In genomic region chr12:6334940-6335450, GRCh38 we compare ENCODE assay signal across 11 cellular contexts. TPM values are rescaled to one million over a fixed set of nuclear protein-coding genes. Genes with fewer than 3 reads are reported as not detected.
DNase-seq lines count a peak whose midpoint lies in the region; ATAC-seq, FAIRE-seq and TF ChIP-seq lines count a peak whose summit lies in the region.
"Had no signal": no experiment of that assay in that cellular context is flagged by ENCODE, and none has a peak within 500 bp of the region (broad histone marks: within the 10 kb centered on the region; RNA-seq: fewer than 3 reads in every experiment).

No MANE protein-coding gene starts in this region.

- TF ChIP-seq CTCF in RWPE2 (IDR thresholded peaks at IDR 0.05; ENCODE audit: poor library complexity, severe bottlenecking) (no peak), fibroblast of the aortic adventitia (IDR thresholded peaks at IDR 0.05; ENCODE audit: insufficient read depth, low read length) (no peak), parathyroid adenoma (IDR thresholded peaks at IDR 0.05) (no peak)

- H3K36me3 Mint-ChIP-seq in stimulated activated naive B cell treated with anti-CD40 and anti-IgM and Interleukin-4, amounts not matched to agents 10 μg/mL and 1 μg/mL and 100 μg/mL, for 72 hours, result peaks cover 0 to 2% of the 10 kb centered on the region in 2 donors

- H3K27me3 Mint-ChIP-seq in stimulated activated naive B cell treated with anti-CD40 and anti-IgM and Interleukin-4, amounts not matched to agents 10 μg/mL and 1 μg/mL and 100 μg/mL, for 72 hours, result peaks cover 47 to 55% of the 10 kb centered on the region in 2 donors
- H3K27me3 Mint-ChIP-seq: activated naive CD8-positive, alpha-beta T cell treated with anti-CD3 and anti-CD28 coated beads for 36 hours had no signal

- peaks cover 59% of the 10 kb centered on the region for H3K79me2 ChIP-seq in parathyroid adenoma

- H3K9me3 ChIP-seq in RWPE2 (ENCODE audit: severe bottlenecking), result no peaks in the 10 kb centered on the region
- no peaks in the 10 kb centered on the region for H3K9me3 ChIP-seq in parathyroid adenoma (ENCODE audit: control insufficient read depth, low read length)

- no peak for FAIRE-seq in frontal cortex (lab: Jason Lieb, UNC)

- H3K4me2 ChIP-seq in parathyroid adenoma (ENCODE audit: low read length), result peak overlapping the region; percentile 72

- H3K27me3 ChIP-seq in RWPE2 (ENCODE audit: insufficient read depth, poor library complexity, severe bottlenecking), result no peaks in the 10 kb centered on the region
- H3K27me3 ChIP-seq in parathyroid adenoma (ENCODE audit: control insufficient read depth, insufficient read depth, low read length), result no peaks in the 10 kb centered on the region

- H3K9me3 Mint-ChIP-seq in stimulated activated naive B cell treated with anti-CD40 and anti-IgM and Interleukin-4, amounts not matched to agents 10 μg/mL and 1 μg/mL and 100 μg/mL, for 72 hours, result no peaks in the 10 kb centered on the region
- H3K9me3 Mint-ChIP-seq: activated naive CD8-positive, alpha-beta T cell treated with anti-CD3 and anti-CD28 coated beads for 36 hours had no signal

- no peak overlapping the region for H3K4me3 ChIP-seq in RWPE2 (ENCODE audit: severe bottlenecking)
- peak overlapping the region; percentile 63 for H3K4me3 ChIP-seq in fibroblast of the aortic adventitia (ENCODE audit: low read depth, low read length)
- H3K4me3 ChIP-seq in parathyroid adenoma (ENCODE audit: low read depth, low read length), result peak overlapping the region; percentile 44

- peak overlapping the region; percentile 97 for H3K27ac ChIP-seq in RWPE2 (ENCODE audit: poor library complexity, severe bottlenecking)
- H3K27ac ChIP-seq in parathyroid adenoma, result peak overlapping the region; percentile 99

- H3K4me3 Mint-ChIP-seq in stimulated activated naive B cell treated with anti-CD40 and anti-IgM and Interleukin-4, amounts not matched to agents 10 μg/mL and 1 μg/mL and 100 μg/mL, for 72 hours, result peak overlapping the region in 1 of 2 donors; percentile 3

- ATAC-seq in RWPE2 (ENCODE audit: low read depth), result no peak
- ATAC-seq in stimulated activated naive B cell treated with anti-CD40 and anti-IgM and Interleukin-4, amounts not matched to agents 10 μg/mL and 1 μg/mL and 100 μg/mL, for 72 hours (replicated peaks), result no peak

- peaks cover 31% of the 10 kb centered on the region in 2 donors for H3K4me1 Mint-ChIP-seq in stimulated activated naive B cell treated with anti-CD40 and anti-IgM and Interleukin-4, amounts not matched to agents 10 μg/mL and 1 μg/mL and 100 μg/mL, for 72 hours

- H3K27ac Mint-ChIP-seq in stimulated activated naive B cell treated with anti-CD40 and anti-IgM and Interleukin-4, amounts not matched to agents 10 μg/mL and 1 μg/mL and 100 μg/mL, for 72 hours, result no peak overlapping the region

- H3K4me1 ChIP-seq in RWPE2 (ENCODE audit: insufficient read depth, poor library complexity, severe bottlenecking) (peaks cover 70% of the 10 kb centered on the region), parathyroid adenoma (peaks cover 47% of the 10 kb centered on the region)

- peak; percentile 59 for DNase-seq in CD1c-positive myeloid dendritic cell (ENCODE audit: extremely low spot score)
- DNase-seq in RWPE2 (ENCODE audit: low spot score), result no peak
- DNase-seq in fibroblast of the aortic adventitia (ENCODE audit: low read depth), result peak; percentile 23
- no peak for DNase-seq in stimulated activated naive B cell treated with anti-CD40 and anti-IgM and Interleukin-4, amounts not matched to agents 10 μg/mL and 1 μg/mL and 100 μg/mL, for 72 hours
- no peak for DNase-seq in frontal cortex (ENCODE audit: low spot score in 2 of 2)
- DNase-seq in NCI-H2029 treated with DMSO at 0.1 percent for 48 hours (lab: John Stamatoyannopoulos, UW), result no peak
- no peak for DNase-seq in activated CD4-positive, CD25-positive, alpha-beta regulatory T cell (lab: John Stamatoyannopoulos, UW)
- DNase-seq: NCI-H1048 had no signal

- no peak overlapping the region for H3K9ac ChIP-seq in parathyroid adenoma

- H3K36me3 ChIP-seq in RWPE2 (ENCODE audit: low read depth) (peaks cover 69% of the 10 kb centered on the region), parathyroid adenoma (ENCODE audit: control insufficient read depth, insufficient read depth, low read length) (no peaks in the 10 kb centered on the region)

- H2AFZ ChIP-seq in parathyroid adenoma, result no peak overlapping the region

RNA-seq across cellular contexts. Expression of gene TNFRSF1A, which starts 6.9 kb away (rescaled TPM):
- total RNA-seq in fibroblast of the aortic adventitia (ENCODE audit: low replicate concordance) (146 and 207 TPM in 2 replicates), frontal cortex (4.5 TPM)

RNA-seq across cellular contexts. Expression of gene PLEKHG6, which starts 24.5 kb away (rescaled TPM):
- not detected in 2 replicates for total RNA-seq in fibroblast of the aortic adventitia (ENCODE audit: low replicate concordance)
- total RNA-seq in frontal cortex, result under 0.01 TPM
- total RNA-seq: T-helper 1 cell treated with Interleukin-12 subunit alpha and Interleukin-12 subunit beta and Interleukin-4 antibody, amounts not matched to agents 30 ng/mL and 1 ng/mL, for 36 hours had no signal

RNA-seq across cellular contexts. Expression of gene SCNN1A, which starts 40.4 kb away (rescaled TPM):
- total RNA-seq in fibroblast of the aortic adventitia (ENCODE audit: low replicate concordance) (under 0.01 TPM in 1 of 2 replicates, not detected in the other), frontal cortex (not detected)
- total RNA-seq: T-helper 1 cell treated with Interleukin-12 subunit alpha and Interleukin-12 subunit beta and Interleukin-4 antibody, amounts not matched to agents 30 ng/mL and 1 ng/mL, for 36 hours had no signal

RNA-seq across cellular contexts. Expression of gene LTBR, which starts 49.0 kb away (rescaled TPM):
- total RNA-seq in fibroblast of the aortic adventitia (ENCODE audit: low replicate concordance), result 71.8 and 93.7 TPM in 2 replicates
- 2.4 TPM for total RNA-seq in frontal cortex

Comparison
In these comparisons a context has a peak if more than half of its experiments do, and no peak if none do; other contexts are left out.
1. DNase-seq: peak in CD1c-positive myeloid dendritic cell (single experiment) and fibroblast of the aortic adventitia (single experiment); none in RWPE2 (single experiment), stimulated activated naive B cell treated with anti-CD40 and anti-IgM and Interleukin-4, amounts not matched to agents 10 μg/mL and 1 μg/mL and 100 μg/mL, for 72 hours (single experiment), frontal cortex (0 of 2), NCI-H2029 treated with DMSO at 0.1 percent for 48 hours (single experiment) and activated CD4-positive, CD25-positive, alpha-beta regulatory T cell (0 of 4).
2. RNA of gene TNFRSF1A, which starts 6.9 kb away (total RNA-seq): 146 to 207 TPM in fibroblast of the aortic adventitia; 4.5 TPM in frontal cortex (single experiment); every median in the first group is over 10 times any median in the second.